In the genomic region with DNA sequence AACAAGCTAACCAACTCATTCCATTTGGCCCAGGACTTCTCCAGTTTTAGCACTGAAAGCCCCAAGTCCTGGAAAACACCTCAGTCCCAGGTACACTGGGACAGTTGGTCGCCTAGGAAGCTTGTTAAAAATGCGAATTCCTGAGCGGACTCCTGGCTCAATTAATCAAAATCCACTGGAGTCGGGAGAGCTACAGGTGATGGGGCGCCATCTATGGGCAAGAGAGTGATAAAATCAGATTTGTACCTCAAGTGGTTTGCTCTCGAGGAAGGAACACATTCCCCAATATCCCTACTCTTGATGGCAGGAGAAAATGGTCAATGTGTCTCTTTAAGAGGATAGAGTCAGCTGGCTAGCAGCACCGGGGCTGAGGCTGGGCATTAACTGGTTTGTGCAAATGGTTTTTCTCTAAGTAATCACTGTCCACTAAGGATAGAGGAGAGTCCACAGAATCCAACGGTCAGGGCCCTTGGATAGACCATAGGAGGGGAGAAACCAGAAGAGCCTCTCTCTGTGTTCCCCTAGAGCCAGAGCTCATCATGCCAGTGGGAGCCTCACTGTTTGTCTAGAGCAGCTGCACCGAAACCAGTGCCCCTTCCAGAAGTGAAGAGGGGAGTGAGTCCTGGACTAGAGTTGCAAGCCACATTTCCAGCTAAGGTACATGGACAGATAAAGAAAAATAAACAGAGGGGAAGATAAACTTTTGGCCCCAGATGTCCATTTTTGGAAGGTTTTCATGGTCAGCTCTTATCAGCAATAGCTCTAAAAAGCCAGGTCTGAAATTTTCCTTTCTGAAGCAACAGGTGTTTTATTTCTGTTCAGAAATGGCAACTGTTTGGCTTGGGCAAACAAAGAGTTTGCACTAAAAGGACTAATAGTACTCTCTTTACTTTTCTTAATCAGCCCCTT, we compare ENCODE assay signal across 1 cellular context.
TF ChIP-seq lines count a peak whose summit lies in the region.

No MANE protein-coding gene starts in this region.

TF ChIP-seq in H1, 55 proteins besides CTCF, POLR2A, EP300 and RAD21 (continued from another document):
- TF ChIP-seq, protein P1, sequence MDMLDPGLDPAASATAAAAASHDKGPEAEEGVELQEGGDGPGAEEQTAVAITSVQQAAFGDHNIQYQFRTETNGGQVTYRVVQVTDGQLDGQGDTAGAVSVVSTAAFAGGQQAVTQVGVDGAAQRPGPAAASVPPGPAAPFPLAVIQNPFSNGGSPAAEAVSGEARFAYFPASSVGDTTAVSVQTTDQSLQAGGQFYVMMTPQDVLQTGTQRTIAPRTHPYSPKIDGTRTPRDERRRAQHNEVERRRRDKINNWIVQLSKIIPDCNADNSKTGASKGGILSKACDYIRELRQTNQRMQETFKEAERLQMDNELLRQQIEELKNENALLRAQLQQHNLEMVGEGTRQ (IDR thresholded peaks at IDR 0.05; ENCODE audit: low read length), result no peak
- no peak for TF ChIP-seq MAFK (IDR thresholded peaks at IDR 0.05; ENCODE audit: low read depth, low read length)
- TF ChIP-seq KDM1A (IDR thresholded peaks at IDR 0.05; ENCODE audit: borderline replicate concordance, low read length), result no peak
- TF ChIP-seq ZNF274 (IDR thresholded peaks at IDR 0.05; ENCODE audit: borderline replicate concordance, extremely low read depth, low read length), result no peak
- TF ChIP-seq SIX5 (IDR thresholded peaks at IDR 0.05; ENCODE audit: low read depth, low read length), result no peak
- no peak for TF ChIP-seq CBX8 (IDR thresholded peaks at IDR 0.05; ENCODE audit: borderline replicate concordance, low read depth, low read length)
- TF ChIP-seq PHF8 (conservative IDR thresholded peaks at IDR 0.05; ENCODE audit: low read depth, low read length), result no peak
- no peak for TF ChIP-seq FOSL1 (IDR thresholded peaks at IDR 0.05; ENCODE audit: insufficient read depth, low read depth, low read length)
- TF ChIP-seq SIN3A (conservative IDR thresholded peaks at IDR 0.05 in 1 of 2, IDR thresholded peaks at IDR 0.05 in 1 of 2; ENCODE audit: low read depth in 1 of 2, low read length in 2 of 2), result no peak
- no peak for TF ChIP-seq POLR2AphosphoS5 (IDR thresholded peaks at IDR 0.05; ENCODE audit: low read depth, low read length)
- TF ChIP-seq, protein P2, sequence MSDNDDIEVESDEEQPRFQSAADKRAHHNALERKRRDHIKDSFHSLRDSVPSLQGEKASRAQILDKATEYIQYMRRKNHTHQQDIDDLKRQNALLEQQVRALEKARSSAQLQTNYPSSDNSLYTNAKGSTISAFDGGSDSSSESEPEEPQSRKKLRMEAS (IDR thresholded peaks at IDR 0.05), result no peak
- no peak for TF ChIP-seq SP4 (IDR thresholded peaks at IDR 0.05; ENCODE audit: low read length)
- no peak for TF ChIP-seq BCL11A (IDR thresholded peaks at IDR 0.05; ENCODE audit: low read depth in 2 of 2, low read length in 2 of 2)
- no peak for TF ChIP-seq SAP30 (IDR thresholded peaks at IDR 0.05; ENCODE audit: insufficient read depth, insufficient replicate concordance, low read length)
- no peak for TF ChIP-seq HDAC6 (IDR thresholded peaks at IDR 0.05; ENCODE audit: low read depth, low read length)
- no peak for TF ChIP-seq POU5F1 (IDR thresholded peaks at IDR 0.05; ENCODE audit: low read depth, low read length)
- no peak for TF ChIP-seq GTF2F1 (IDR thresholded peaks at IDR 0.05; ENCODE audit: borderline replicate concordance, low read depth, low read length)
